In the genomic region with DNA sequence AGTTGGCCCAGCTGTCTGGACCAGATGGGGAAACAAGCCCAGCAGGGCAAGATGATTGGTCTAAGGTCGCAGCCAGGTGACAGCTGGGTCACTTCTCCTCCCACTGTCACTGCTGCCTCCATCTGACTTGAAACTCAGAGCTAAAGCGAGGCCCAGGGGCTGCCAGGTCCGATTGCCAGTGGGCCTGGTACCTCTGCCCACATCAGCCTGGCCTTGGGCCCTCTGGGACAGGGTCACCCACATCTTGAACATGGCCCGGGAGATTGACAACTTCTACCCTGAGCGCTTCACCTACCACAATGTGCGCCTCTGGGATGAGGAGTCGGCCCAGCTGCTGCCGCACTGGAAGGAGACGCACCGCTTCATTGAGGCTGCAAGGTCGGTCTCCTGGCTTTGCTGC, we compare ENCODE assay signal across 17 cellular contexts.
"Had no signal": no experiment of that assay in that cellular context is flagged by ENCODE, and none has a peak within 500 bp of the region (broad histone marks: within the 10 kb centered on the region; RNA-seq: fewer than 3 reads in every experiment).

No MANE protein-coding gene starts in this region.

- H3K36me3 Mint-ChIP-seq: naive B cell, neural progenitor cell had no signal

- H2AFZ ChIP-seq: neural progenitor cell, parathyroid adenoma had no signal

- DNase-seq: activated CD4-positive, CD25-positive, alpha-beta regulatory T cell treated with anti-CD3 and anti-CD28 coated beads, Interleukin-2, amount 50 U/mL, for 72 hours; activated naive CD4-positive, alpha-beta T cell treated with Interleukin-2 at 50 U/mL for 16 hours; anterior cingulate cortex; brain microvascular endothelial cell; effector CD8-positive, alpha-beta T cell; heart left ventricle; left cardiac atrium; naive B cell; retina; stimulated activated CD4-positive, alpha-beta T cell treated with anti-CD3 and anti-CD28 coated beads, Interleukin-2, amount 100 ng/mL, for 48 hours; stimulated activated naive B cell treated with anti-CD40 and anti-IgM and Interleukin-4, amounts not matched to agents 10 μg/mL and 1 μg/mL and 100 μg/mL, for 72 hours; substantia nigra; T-helper 9 cell had no signal

- H3K4me3 ChIP-seq: heart left ventricle, neural progenitor cell, transverse colon had no signal

- H3K27ac Mint-ChIP-seq: activated T-helper 1 cell treated with anti-CD3 and anti-CD28 coated beads, Interleukin-12 subunit alpha, Interleukin-12 subunit beta, Interleukin-2, Interleukin-4 antibody, amounts not matched to agents 30 ng/mL and 10 ng/mL and 1 ng/mL, durations not matched to agents 14 hours and 24 hours and 36 hours; naive B cell; neural progenitor cell; stimulated activated naive B cell treated with anti-CD40 and anti-IgM and Interleukin-4, amounts not matched to agents 10 μg/mL and 1 μg/mL and 100 μg/mL, for 72 hours had no signal

- H3K79me2 ChIP-seq: parathyroid adenoma had no signal

- H3K4me3 Mint-ChIP-seq: activated T-helper 1 cell treated with anti-CD3 and anti-CD28 coated beads, Interleukin-12 subunit alpha, Interleukin-12 subunit beta, Interleukin-2, Interleukin-4 antibody, amounts not matched to agents 30 ng/mL and 10 ng/mL and 1 ng/mL, durations not matched to agents 14 hours and 24 hours and 36 hours; neural progenitor cell; stimulated activated naive B cell treated with anti-CD40 and anti-IgM and Interleukin-4, amounts not matched to agents 10 μg/mL and 1 μg/mL and 100 μg/mL, for 72 hours had no signal

- H3K27ac ChIP-seq: brain microvascular endothelial cell, heart left ventricle, neural progenitor cell, parathyroid adenoma, transverse colon had no signal

- H3K4me1 ChIP-seq: neural progenitor cell, parathyroid adenoma had no signal

- H3K9ac ChIP-seq: neural progenitor cell, parathyroid adenoma had no signal

- H3K9me3 Mint-ChIP-seq: activated T-helper 1 cell treated with anti-CD3 and anti-CD28 coated beads, Interleukin-12 subunit alpha, Interleukin-12 subunit beta, Interleukin-2, Interleukin-4 antibody, amounts not matched to agents 30 ng/mL and 10 ng/mL and 1 ng/mL, durations not matched to agents 14 hours and 24 hours and 36 hours; naive B cell; neural progenitor cell; stimulated activated naive B cell treated with anti-CD40 and anti-IgM and Interleukin-4, amounts not matched to agents 10 μg/mL and 1 μg/mL and 100 μg/mL, for 72 hours had no signal

- H3K27me3 ChIP-seq: brain microvascular endothelial cell, heart left ventricle, transverse colon had no signal

- H3K4me2 ChIP-seq: neural progenitor cell had no signal

- H3K9me3 ChIP-seq: heart left ventricle, transverse colon had no signal

- ATAC-seq: heart left ventricle; left cardiac atrium; stimulated activated naive B cell treated with anti-CD40 and anti-IgM and Interleukin-4, amounts not matched to agents 10 μg/mL and 1 μg/mL and 100 μg/mL, for 72 hours had no signal

- H3K27me3 Mint-ChIP-seq: naive B cell; stimulated activated naive B cell treated with anti-CD40 and anti-IgM and Interleukin-4, amounts not matched to agents 10 μg/mL and 1 μg/mL and 100 μg/mL, for 72 hours had no signal

- H3K36me3 ChIP-seq: neural progenitor cell had no signal
